Comparison of ENCODE assay signal across 8 cellular contexts in the genomic region with DNA sequence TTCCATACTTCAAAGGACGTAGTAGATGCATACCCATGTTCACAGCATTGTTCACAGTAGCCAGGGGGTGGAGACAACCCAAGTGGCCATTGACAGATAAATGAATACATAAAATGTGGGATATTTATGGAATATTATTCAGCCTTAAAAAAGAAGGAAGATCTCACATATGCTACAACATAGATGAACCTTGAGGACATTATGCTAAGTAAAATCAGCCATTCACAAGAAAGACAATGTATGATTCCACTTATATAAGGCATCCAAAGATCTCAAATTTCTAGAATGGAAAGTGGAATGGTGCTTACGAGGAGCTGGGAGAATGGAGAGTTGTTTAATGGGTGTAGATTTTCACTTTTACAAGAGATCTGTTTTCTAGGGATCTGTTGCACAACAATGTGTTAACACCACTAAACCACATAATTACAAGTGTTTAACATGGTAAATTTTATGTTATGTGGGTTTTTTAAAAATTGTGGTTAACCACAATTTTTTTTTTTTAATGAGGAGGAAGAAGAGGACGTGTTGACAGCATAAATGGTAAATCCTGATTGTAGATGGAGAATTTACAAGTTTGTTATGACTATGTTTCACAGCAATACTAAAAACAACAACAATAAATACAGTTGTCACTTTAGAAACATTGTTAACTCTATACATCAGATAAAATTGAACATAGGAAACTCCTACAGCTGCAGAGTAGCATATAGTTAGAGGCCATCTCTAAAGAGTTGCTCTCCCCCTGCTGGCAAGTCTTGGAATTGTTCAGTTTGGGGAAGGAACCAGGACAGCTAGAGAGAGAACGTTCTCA. TPM values are rescaled to one million over a fixed set of nuclear protein-coding genes. Genes with fewer than 3 reads are reported as not detected.
A peak's percentile ranks its signal among the peaks of the same experiment; 100 is the strongest.
DNase-seq lines count a peak whose midpoint lies in the region; ATAC-seq lines count a peak whose summit lies in the region.

No MANE protein-coding gene starts in this region.

- H3K27ac ChIP-seq in caudate nucleus (ENCODE audit: low read depth, low read length): no peak overlapping the region

- ATAC-seq in GM18861 (IDR thresholded peaks at IDR 0.05; ENCODE audit: unreplicated experiment) (peak; percentile 98), HG03045 (IDR thresholded peaks at IDR 0.05; ENCODE audit: unreplicated experiment) (peak; percentile 98), left lobe of liver (peak; percentile 96)

- peak; percentile 63 for DNase-seq in AG20443 (ENCODE audit: low spot score)
- DNase-seq in NCI-H2171 treated with DMSO at 0.1 percent for 48 hours (lab: John Stamatoyannopoulos, UW): peak; percentile 25
- DNase-seq in activated CD4-positive, CD25-positive, alpha-beta regulatory T cell (lab: John Stamatoyannopoulos, UW): peak; percentile 16 to 52 (median 30)
- peak in 48 of 61 donors; percentile 4 to 87 (median 24) for DNase-seq in caudate nucleus (lab: John Stamatoyannopoulos, UW)
- peak; percentile 68 for DNase-seq in left lobe of liver (ENCODE audit: low spot score)
- DNase-seq in stimulated activated CD4-positive, alpha-beta T cell treated with anti-CD3 and anti-CD28 coated beads, TNF-alpha, amount 100 ng/mL, for 48 hours (ENCODE audit: low read depth in 3 of 3): peak; percentile 49 to 75 (median 57)

RNA-seq across cellular contexts. Expression of a gene that starts 41.6 kb away (rescaled TPM):
- 6.7 TPM for total RNA-seq in left lobe of liver
